21 cellular contexts compared by ENCODE assay signal in genomic region chr5:138549414-138549813, GRCh38. TPM values are rescaled to one million over a fixed set of nuclear protein-coding genes. Genes with fewer than 3 reads are reported as not detected.
DNase-seq lines count a peak whose midpoint lies in the region; ATAC-seq, FAIRE-seq and TF ChIP-seq lines count a peak whose summit lies in the region.
"Had no signal": no experiment of that assay in that cellular context is flagged by ENCODE, and none has a peak within 500 bp of the region (broad histone marks: within the 10 kb centered on the region; RNA-seq: fewer than 3 reads in every experiment).

No MANE protein-coding gene starts in this region.

- H3K27me3 ChIP-seq in K562 (ENCODE audit: control insufficient read depth in 2 of 2, insufficient read depth in 2 of 2, low read length in 2 of 2) (no peaks in the 10 kb centered on the region), trophoblast cell (ENCODE audit: insufficient read depth, low read length) (no peaks in the 10 kb centered on the region)
- H3K27me3 ChIP-seq: BLaER1 had no signal

- TF ChIP-seq RAD21 in K562 (CRISPR knock-in tag; conservative IDR thresholded peaks at IDR 0.05 in 1 of 2, IDR thresholded peaks at IDR 0.05 in 1 of 2): no peak

- H3K23ac ChIP-seq in trophoblast cell (ENCODE audit: low read length): no peak overlapping the region

- 91% methylated on average over 5 of the region's 5 CpGs for WGBS in K562 (ENCODE audit: insufficient coverage, low coverage, missing lambda C conversion rate)
- no CpG with 5 or more reads among the region's 5 CpGs for WGBS in trophoblast cell (ENCODE audit: extremely low coverage, insufficient coverage, insufficient read length)

- H3K27ac ChIP-seq in K562 (ENCODE audit: extremely low read depth, low read depth, low read length): no peak overlapping the region
- no peak overlapping the region for H3K27ac ChIP-seq in trophoblast cell (ENCODE audit: low read depth, low read length)
- H3K27ac ChIP-seq in kidney (ENCODE audit: low read depth in 2 of 2, low read length in 2 of 2): no peak overlapping the region
- H3K27ac ChIP-seq: BLaER1, HL-60 had no signal

- H2BK120ac ChIP-seq in trophoblast cell (ENCODE audit: insufficient read depth, low read length, poor library complexity): no peak overlapping the region

- H4K91ac ChIP-seq in trophoblast cell (ENCODE audit: low read depth, low read length): no peak overlapping the region

- POLR2A ChIA-PET in K562 (lab: Yijun Ruan, JAX): interaction anchor here (0.6 to 6.7 kb wide), 3 partner anchors 9 to 14 kb away, joined by 3 to 32 read pairs (median 11); no protein-coding TSS in a partner anchor

- in situ Hi-C loops in K562 (cut with MboI): no loop called here

- peaks cover 32% of the 10 kb centered on the region for H3K36me3 Mint-ChIP-seq in activated CD4-positive, alpha-beta T cell treated with anti-CD3 and anti-CD28 coated beads, Interleukin-2, amount 10 ng/mL, durations not matched to agents 24 days and 14 days (ENCODE audit: low read depth)
- peaks cover 50% of the 10 kb centered on the region for H3K36me3 Mint-ChIP-seq in stimulated activated naive CD8-positive, alpha-beta T cell treated with anti-CD3 and anti-CD28 coated beads, Interleukin-15, Interleukin-2, amounts not matched to agents 100 ng/mL and 50 ng/mL, for 24 hours (ENCODE audit: low read depth)

- H3K4me3 ChIP-seq in K562 (no peak overlapping the region), trophoblast cell (ENCODE audit: low read depth, low read length) (no peak overlapping the region), kidney (ENCODE audit: low read length in 2 of 2) (no peak overlapping the region)
- H3K4me3 ChIP-seq: BLaER1, GM23338 had no signal

- TF ChIP-seq CTCF in K562 (IDR thresholded peaks at IDR 0.05 in 2 of 3, conservative IDR thresholded peaks at IDR 0.05 in 1 of 3; ENCODE audit: insufficient read depth in 2 of 3, low read depth in 1 of 3, low read length in 3 of 3) (no peak), kidney (IDR thresholded peaks at IDR 0.05; ENCODE audit: borderline replicate concordance, extremely low read depth, insufficient read depth) (no peak)

- H4K12ac ChIP-seq in trophoblast cell (ENCODE audit: low read depth, low read length): no peak overlapping the region

- TF ChIP-seq POLR2A in K562 (conservative IDR thresholded peaks at IDR 0.05): 0 out of 2 replicates have a peak, but pooled peaks have one; percentile 36

- H2BK5ac ChIP-seq in trophoblast cell (ENCODE audit: low read depth, low read length, poor library complexity): no peak overlapping the region

- peaks cover 44% of the 10 kb centered on the region for H3K36me3 ChIP-seq in K562 (ENCODE audit: control insufficient read depth, insufficient read depth, low read length)
- peaks cover 3 to 7% of the 10 kb centered on the region in 2 experiments for H3K36me3 ChIP-seq in trophoblast cell (ENCODE audit: control insufficient read depth in 1 of 2, insufficient read depth in 2 of 2, low read length in 2 of 2)
- H3K36me3 ChIP-seq in kidney (ENCODE audit: control insufficient read depth in 1 of 2, insufficient read depth in 2 of 2, low read length in 2 of 2): peaks cover 4 to 6% of the 10 kb centered on the region in 2 donors

- no peak overlapping the region for H3K18ac ChIP-seq in trophoblast cell (ENCODE audit: low read length)

- peaks cover 7% of the 10 kb centered on the region in 2 experiments; a peak in 3 of 5 replicates for H3K4me1 ChIP-seq in K562 (replicated peaks in 1 of 2; ENCODE audit: control insufficient read depth in 2 of 2, insufficient read depth in 2 of 2, low read length in 2 of 2)
- peaks cover 4% of the 10 kb centered on the region in 2 experiments for H3K4me1 ChIP-seq in trophoblast cell (ENCODE audit: control insufficient read depth in 1 of 2, insufficient read depth in 2 of 2, low read length in 2 of 2)
- H3K4me1 ChIP-seq in kidney (ENCODE audit: control insufficient read depth in 1 of 2, insufficient read depth in 1 of 2, low read depth in 1 of 2, low read length in 2 of 2): peaks cover 6 to 12% of the 10 kb centered on the region in 2 donors

- H3K9ac ChIP-seq in K562 (ENCODE audit: insufficient read depth in 1 of 2, low read depth in 2 of 2, low read length in 2 of 2) (no peak overlapping the region), trophoblast cell (ENCODE audit: low read length) (no peak overlapping the region), kidney (ENCODE audit: low read length in 2 of 2) (no peak overlapping the region)
- H3K9ac ChIP-seq: BLaER1 had no signal

- H3K9me3 ChIP-seq in K562 (replicated peaks; ENCODE audit: control insufficient read depth, insufficient read depth, low read depth, low read length): no peaks in the 10 kb centered on the region
- H3K9me3 ChIP-seq in trophoblast cell (ENCODE audit: insufficient read depth, low read depth, low read length): no peaks in the 10 kb centered on the region
- no peaks in the 10 kb centered on the region for H3K9me3 ChIP-seq in kidney (ENCODE audit: control insufficient read depth in 1 of 2, low read length in 2 of 2)
- H3K9me3 ChIP-seq: BLaER1 had no signal

- intact Hi-C loops in activated CD4-positive, alpha-beta T cell treated with anti-CD3 and anti-CD28 coated beads, Interleukin-2, amount 10 ng/mL, durations not matched to agents 24 days and 14 days (cut with micrococcal nuclease): loop anchor here (10.0 kb wide), 1 partner anchor 1015 kb away; the partner anchor contains the start of gene UBE2D2
- intact Hi-C loops in K562 (cut with micrococcal nuclease): loop anchor here (2.0 kb wide), 1 partner anchor 45 kb away; no protein-coding TSS in a partner anchor
- intact Hi-C loops in kidney (cut with DNase I): no loop called here

- no peak overlapping the region for H4K8ac ChIP-seq in trophoblast cell (ENCODE audit: low read depth, low read length)

- FAIRE-seq in K562 (lab: Jason Lieb, UNC): no peak
- FAIRE-seq in kidney (lab: Jason Lieb, UNC): no peak
- FAIRE-seq: GM12892, GM18507, H54 had no signal

- no peak for ATAC-seq in stimulated activated naive CD8-positive, alpha-beta T cell treated with anti-CD3 and anti-CD28 coated beads, Interleukin-15, amount 100 ng/mL, for 72 hours
- no peak for ATAC-seq in K562
- ATAC-seq: GM23338 had no signal

- peak overlapping the region; percentile 6 for H3K4ac ChIP-seq in trophoblast cell (ENCODE audit: low read depth, low read length)

- H2AFZ ChIP-seq in K562 (ENCODE audit: low read depth, low read length) (no peak overlapping the region), trophoblast cell (ENCODE audit: insufficient read depth, low read length, poor library complexity) (no peak overlapping the region)
- H2AFZ ChIP-seq: GM23338 had no signal

- no peak overlapping the region for H3K4me3 Mint-ChIP-seq in activated CD4-positive, alpha-beta T cell treated with anti-CD3 and anti-CD28 coated beads, Interleukin-2, amount 10 ng/mL, durations not matched to agents 24 days and 14 days
- no peak overlapping the region for H3K4me3 Mint-ChIP-seq in stimulated activated naive CD8-positive, alpha-beta T cell treated with anti-CD3 and anti-CD28 coated beads, Interleukin-15, Interleukin-2, amounts not matched to agents 100 ng/mL and 50 ng/mL, for 24 hours
- H3K4me3 Mint-ChIP-seq in stimulated activated naive CD8-positive, alpha-beta T cell treated with anti-CD3 and anti-CD28 coated beads, Interleukin-15, amount 100 ng/mL, for 72 hours: no peak overlapping the region
- H3K4me3 Mint-ChIP-seq: CD8-positive, alpha-beta memory T cell; GM23338 had no signal

- H3K79me1 ChIP-seq in trophoblast cell (ENCODE audit: low read length): no peaks in the 10 kb centered on the region

- CTCF ChIA-PET in K562 (lab: Yijun Ruan, JAX; ENCODE audit: low intra/inter-chr PET ratio): no interaction called here

- H3K27ac Mint-ChIP-seq in activated CD4-positive, alpha-beta T cell treated with anti-CD3 and anti-CD28 coated beads, Interleukin-2, amount 10 ng/mL, durations not matched to agents 24 days and 14 days: no peak overlapping the region
- H3K27ac Mint-ChIP-seq in stimulated activated naive CD8-positive, alpha-beta T cell treated with anti-CD3 and anti-CD28 coated beads, Interleukin-15, Interleukin-2, amounts not matched to agents 100 ng/mL and 50 ng/mL, for 24 hours: peak overlapping the region; percentile 59
- peak overlapping the region in 1 of 2 donors; percentile 61 for H3K27ac Mint-ChIP-seq in stimulated activated naive CD8-positive, alpha-beta T cell treated with anti-CD3 and anti-CD28 coated beads, Interleukin-15, amount 100 ng/mL, for 72 hours
- H3K27ac Mint-ChIP-seq: GM23338 had no signal

- H2BK12ac ChIP-seq in trophoblast cell (ENCODE audit: low read length): no peak overlapping the region

- no peaks in the 10 kb centered on the region for H3K27me3 Mint-ChIP-seq in activated CD4-positive, alpha-beta T cell treated with anti-CD3 and anti-CD28 coated beads, Interleukin-2, amount 10 ng/mL, durations not matched to agents 24 days and 14 days
- H3K27me3 Mint-ChIP-seq in stimulated activated naive CD8-positive, alpha-beta T cell treated with anti-CD3 and anti-CD28 coated beads, Interleukin-15, Interleukin-2, amounts not matched to agents 100 ng/mL and 50 ng/mL, for 24 hours: no peaks in the 10 kb centered on the region
- no peaks in the 10 kb centered on the region for H3K27me3 Mint-ChIP-seq in stimulated activated naive CD8-positive, alpha-beta T cell treated with anti-CD3 and anti-CD28 coated beads, Interleukin-15, amount 100 ng/mL, for 72 hours
- H3K27me3 Mint-ChIP-seq: CD8-positive, alpha-beta memory T cell had no signal

- TF ChIP-seq EP300 in K562 (IDR thresholded peaks at IDR 0.05; ENCODE audit: low read length): no peak

- H3K4me1 Mint-ChIP-seq in activated CD4-positive, alpha-beta T cell treated with anti-CD3 and anti-CD28 coated beads, Interleukin-2, amount 10 ng/mL, durations not matched to agents 24 days and 14 days: peaks cover 27% of the 10 kb centered on the region
- peaks cover 50% of the 10 kb centered on the region for H3K4me1 Mint-ChIP-seq in stimulated activated naive CD8-positive, alpha-beta T cell treated with anti-CD3 and anti-CD28 coated beads, Interleukin-15, Interleukin-2, amounts not matched to agents 100 ng/mL and 50 ng/mL, for 24 hours (ENCODE audit: low read depth)
- peaks cover 48% of the 10 kb centered on the region for H3K4me1 Mint-ChIP-seq in stimulated activated naive CD8-positive, alpha-beta T cell treated with anti-CD3 and anti-CD28 coated beads, Interleukin-15, amount 100 ng/mL, for 72 hours

- H2AK5ac ChIP-seq in trophoblast cell (ENCODE audit: low read length): no peak overlapping the region

- peak; percentile 44 for DNase-seq in activated CD4-positive, alpha-beta T cell treated with anti-CD3 and anti-CD28 coated beads, Interleukin-2, amount 10 ng/mL, durations not matched to agents 24 days and 14 days
- no peak for DNase-seq in activated CD4-positive, alpha-beta T cell treated with anti-CD3 and anti-CD28 coated beads, Interleukin-2, amount 50 U/mL, for 48 hours
- no peak for DNase-seq in stimulated activated naive CD8-positive, alpha-beta T cell treated with anti-CD3 and anti-CD28 coated beads, Interleukin-15, amount 100 ng/mL, for 72 hours
- DNase-seq in K562 (ENCODE audit: extremely low read depth in 1 of 4, low spot score in 3 of 4) (no peak), trophoblast cell (no peak), kidney (no peak), NCI-H446 treated with DMSO at 0.1 percent for 48 hours (lab: John Stamatoyannopoulos, UW) (no peak)
- DNase-seq: 8988T; CD8-positive, alpha-beta memory T cell; COR-L47; DMS153; DMS79; GDM1; HCEC 1CT had no signal

- no peak overlapping the region for H3K14ac ChIP-seq in trophoblast cell (ENCODE audit: low read length)

- BruUV-seq in K562 (replicated peaks; lab: Mats Ljungman, UMichigan): no TSS peak

- peaks cover 12% of the 10 kb centered on the region; the same call in 1 of the 2 replicates for H4K20me1 ChIP-seq in K562 (replicated peaks; ENCODE audit: control insufficient read depth, insufficient read depth, low read length)

- H3K9me3 Mint-ChIP-seq in activated CD4-positive, alpha-beta T cell treated with anti-CD3 and anti-CD28 coated beads, Interleukin-2, amount 10 ng/mL, durations not matched to agents 24 days and 14 days: no peaks in the 10 kb centered on the region
- H3K9me3 Mint-ChIP-seq in stimulated activated naive CD8-positive, alpha-beta T cell treated with anti-CD3 and anti-CD28 coated beads, Interleukin-15, Interleukin-2, amounts not matched to agents 100 ng/mL and 50 ng/mL, for 24 hours: no peaks in the 10 kb centered on the region
- H3K9me3 Mint-ChIP-seq in stimulated activated naive CD8-positive, alpha-beta T cell treated with anti-CD3 and anti-CD28 coated beads, Interleukin-15, amount 100 ng/mL, for 72 hours: no peaks in the 10 kb centered on the region
- H3K9me3 Mint-ChIP-seq: CD8-positive, alpha-beta memory T cell; GM23338 had no signal

- H3K4me2 ChIP-seq in K562 (ENCODE audit: insufficient read depth, low read length): no peak overlapping the region
- no peak overlapping the region for H3K4me2 ChIP-seq in trophoblast cell (ENCODE audit: low read length)
- H3K4me2 ChIP-seq: BLaER1, GM23338 had no signal

- H3K9me1 ChIP-seq in K562 (ENCODE audit: control insufficient read depth, insufficient read depth, low read length): no peaks in the 10 kb centered on the region

- peaks cover 52% of the 10 kb centered on the region for H3K79me2 ChIP-seq in K562 (ENCODE audit: control insufficient read depth, insufficient read depth, low read length)
- peaks cover 2% of the 10 kb centered on the region for H3K79me2 ChIP-seq in trophoblast cell (ENCODE audit: control insufficient read depth, insufficient read depth, low read length, poor library complexity)

RNA-seq across cellular contexts. Expression of gene ETF1, which starts 6.4 kb away (rescaled TPM):
- total RNA-seq in activated CD4-positive, alpha-beta T cell treated with anti-CD3 and anti-CD28 coated beads, Interleukin-2, amount 10 ng/mL, durations not matched to agents 24 days and 14 days: 200 and 205 TPM in 2 replicates
- 43.7 and 83.9 TPM in 2 replicates for total RNA-seq in K562 (2011; cell fraction: chromatin; rRNA removed; ENCODE audit: low replicate concordance)
- total RNA-seq in K562 (2011; cell fraction: nucleolus; rRNA removed): 26.2 and 27.1 TPM in 2 replicates
- total RNA-seq in K562 (2011; cell fraction: nucleoplasm; rRNA removed): 53.3 and 65.5 TPM in 2 replicates
- total RNA-seq in K562 (2014; rRNA removed): 149 and 157 TPM in 2 replicates
- 190 and 225 TPM in 2 replicates for total RNA-seq in K562 (2014; rRNA removed; fragmentation: Illumina TruSeq; extraction: Trizol)
- 146 and 159 TPM in 2 replicates for total RNA-seq in K562 (2015; rRNA removed; fragmentation: Illumina TruSeq; extraction: Trizol)
- total RNA-seq in K562 (2021): 189 and 209 TPM in 2 replicates
- 113 and 179 TPM in 2 replicates for polyA plus RNA-seq in K562 (2011; rRNA removed)
- 43.2 and 61.7 TPM in 2 replicates for polyA plus RNA-seq in K562 (2011; cell fraction: cytosol; rRNA removed)
- polyA plus RNA-seq in K562 (2011; cell fraction: nucleus; rRNA removed): 33.0 and 41.2 TPM in 2 replicates
- polyA plus RNA-seq in K562 (2012): 93.8 and 122 TPM in 2 replicates
- polyA plus RNA-seq in K562 (2014; fragmentation: Illumina TruSeq; extraction: Trizol): 162 and 198 TPM in 2 replicates
- 10 to 100 TPM; 53.7 to 57.3 TPM for polyA plus RNA-seq in K562 (2014; fragmentation: Nextera tagmentation; extraction: Ambion mirVana)
- 137 and 164 TPM in 2 replicates for polyA plus RNA-seq in K562 (2014; rRNA removed)
- 249 and 254 TPM in 2 replicates for polyA minus RNA-seq in K562 (2011; rRNA and poly(A)+ RNA removed)
- polyA minus RNA-seq in K562 (2011; cell fraction: cytosol; rRNA and poly(A)+ RNA removed): 67.7 and 94.2 TPM in 2 replicates
- 25.3 and 40.0 TPM in 2 replicates for polyA minus RNA-seq in K562 (2011; cell fraction: nucleus; rRNA and poly(A)+ RNA removed)
- 165 and 167 TPM in 2 replicates for polyA plus RNA-seq in trophoblast cell (2013)
- 85.6 TPM for total RNA-seq in kidney
- 37.5 TPM for polyA plus RNA-seq in kidney (ENCODE audit: insufficient read depth, low read depth, low replicate concordance)

RNA-seq across cellular contexts. Expression of gene HSPA9, which starts 25.8 kb away (rescaled TPM):
- 415 and 430 TPM in 2 replicates for total RNA-seq in activated CD4-positive, alpha-beta T cell treated with anti-CD3 and anti-CD28 coated beads, Interleukin-2, amount 10 ng/mL, durations not matched to agents 24 days and 14 days
- total RNA-seq in K562 (2011; cell fraction: chromatin; rRNA removed; ENCODE audit: low replicate concordance): 389 and 542 TPM in 2 replicates
- total RNA-seq in K562 (2011; cell fraction: nucleolus; rRNA removed): 228 and 277 TPM in 2 replicates
- 287 and 329 TPM in 2 replicates for total RNA-seq in K562 (2011; cell fraction: nucleoplasm; rRNA removed)
- total RNA-seq in K562 (2014; rRNA removed) (482 and 583 TPM in 2 replicates), K562 (2014; rRNA removed; fragmentation: Illumina TruSeq; extraction: Trizol) (548 and 597 TPM in 2 replicates), K562 (2015; rRNA removed; fragmentation: Illumina TruSeq; extraction: Trizol) (522 and 545 TPM in 2 replicates), K562 (2021) (481 and 498 TPM in 2 replicates), kidney (192 TPM)
- polyA plus RNA-seq in K562 (2011; rRNA removed) (296 and 361 TPM in 2 replicates), K562 (2014; fragmentation: Illumina TruSeq; extraction: Trizol) (474 and 552 TPM in 2 replicates), K562 (2014; fragmentation: Nextera tagmentation; extraction: Ambion mirVana) (100 to 1,000 TPM; 195 to 294 TPM), K562 (2014; rRNA removed) (514 and 537 TPM in 2 replicates), kidney (ENCODE audit: insufficient read depth, low read depth, low replicate concordance) (331 TPM)
- 229 and 239 TPM in 2 replicates for polyA plus RNA-seq in K562 (2011; cell fraction: cytosol; rRNA removed)
- polyA plus RNA-seq in K562 (2011; cell fraction: nucleus; rRNA removed): 225 and 240 TPM in 2 replicates
- polyA plus RNA-seq in K562 (2012): 333 and 576 TPM in 2 replicates
- 500 and 528 TPM in 2 replicates for polyA minus RNA-seq in K562 (2011; rRNA and poly(A)+ RNA removed)
- polyA minus RNA-seq in K562 (2011; cell fraction: cytosol; rRNA and poly(A)+ RNA removed): 329 and 345 TPM in 2 replicates
- polyA minus RNA-seq in K562 (2011; cell fraction: nucleus; rRNA and poly(A)+ RNA removed): 149 and 198 TPM in 2 replicates
- polyA plus RNA-seq in trophoblast cell (2013): 109 and 112 TPM in 2 replicates
